Comparison of ENCODE assay signal across 8 cellular contexts in genomic region chr17:4986951-4987766, GRCh38. TPM values are rescaled to one million over a fixed set of nuclear protein-coding genes. Genes with fewer than 3 reads are reported as not detected.
A peak's percentile ranks its signal among the peaks of the same experiment; 100 is the strongest.
DNase-seq lines count a peak whose midpoint lies in the region; ATAC-seq and TF ChIP-seq lines count a peak whose summit lies in the region.

Gene CAMTA2, minus strand, starts transcription at chr17:4987675. Its CDS starts 1,453 bp downstream, at chr17:4986222.

- CTCF ChIA-PET in HEK293 (lab: Yijun Ruan, JAX): interaction anchor here (0.6 to 3.3 kb wide), 27 partner anchors 9 to 353 kb away, joined by 3 to 21 read pairs (median 4); partner anchors contain the start of genes INCA1, KIF1C and SPAG7
- CTCF ChIA-PET in T-cell (lab: Charles Lee): interaction anchor here in 1 of 2 donors (0.8 to 1.6 kb wide), 4 partner anchors 10 to 74 kb away, joined by 3 to 7 read pairs (median 6); partner anchors contain the start of genes INCA1, KIF1C, RNF167 and SLC25A11

- TF ChIP-seq CTCF in HEK293 (tag by site-specific recombination; IDR thresholded peaks at IDR 0.05) (peak; percentile 99), heart left ventricle (IDR thresholded peaks at IDR 0.05) (peak; percentile 63 to 94 (median 80))

- H3K4me3 ChIP-seq in HEK293 (ENCODE audit: low read depth, low read length) (peak within 1 kb of the TSS; percentile 78), adipocyte (ENCODE audit: low read length) (peak within 1 kb of the TSS; percentile 89), heart left ventricle (peak within 1 kb of the TSS; percentile 49 to 95 (median 76))

- 0 to 1% (median 1%) methylated on average over 41 to 78 of the region's 78 CpGs for WGBS in heart left ventricle, 4 donors

- H3K36me3 ChIP-seq in HEK293 (ENCODE audit: control insufficient read depth in 2 of 2, insufficient read depth in 1 of 2, low read length in 2 of 2) (peaks cover 13 to 16% of the 10 kb centered on the region in 2 experiments; a peak in 2 of 3 replicates), adipocyte (ENCODE audit: control insufficient read depth, insufficient read depth, low read length, severe bottlenecking) (peaks cover 4% of the 10 kb centered on the region), heart left ventricle (peaks cover 0 to 36% (median 24%) of the 10 kb centered on the region in 9 donors)

- no peaks in the 10 kb centered on the region for H3K9me3 ChIP-seq in HEK293 (ENCODE audit: control insufficient read depth, insufficient read depth, low read depth, low read length)
- no peaks in the 10 kb centered on the region for H3K9me3 ChIP-seq in adipocyte (ENCODE audit: control insufficient read depth, low read length)
- no peaks in the 10 kb centered on the region for H3K9me3 ChIP-seq in heart left ventricle

- peaks cover 11% of the 10 kb centered on the region for H3K36me3 Mint-ChIP-seq in T-cell

- H3K4me3 Mint-ChIP-seq in T-cell: peak within 1 kb of the TSS; percentile 88 to 92 (median 91)

- H3K4me1 ChIP-seq in HEK293 (ENCODE audit: control insufficient read depth, insufficient read depth, low read length) (peaks cover 11% of the 10 kb centered on the region), adipocyte (ENCODE audit: control insufficient read depth, insufficient read depth, low read length) (peaks cover 24% of the 10 kb centered on the region), heart left ventricle (peaks cover 0 to 32% (median 23%) of the 10 kb centered on the region in 12 donors)

- H3K9me3 Mint-ChIP-seq in T-cell: no peaks in the 10 kb centered on the region

- H3K4me1 Mint-ChIP-seq in T-cell: peaks cover 37 to 44% (median 40%) of the 10 kb centered on the region in 3 donors

- H3K27me3 ChIP-seq in adipocyte (replicated peaks; ENCODE audit: control insufficient read depth, insufficient read depth, low read length) (no peaks in the 10 kb centered on the region), heart left ventricle (no peaks in the 10 kb centered on the region)

- DNase-seq in GF-D8 (lab: John Stamatoyannopoulos, UW) (peak; percentile 30), NCI-H1048 (lab: John Stamatoyannopoulos, UW) (peak; percentile 44), T-cell (peak; percentile 69 to 91 (median 80)), adipocyte (ENCODE audit: low read depth) (peak; percentile 90), heart left ventricle (peak; percentile 93 to 95 (median 94)), posterior vena cava (ENCODE audit: low spot score) (peak; percentile 97), ureter (ENCODE audit: low spot score) (peak; percentile 93)

- peak within 1 kb of the TSS; percentile 95 for H3K9ac ChIP-seq in adipocyte (ENCODE audit: low read length)

- intact Hi-C loops in heart left ventricle (cut with DNase I) (loop anchor here (1.0 to 10.0 kb wide), 11 partner anchors 18 to 250 kb away; partner anchors contain the start of genes GP1BA (in 2 of the 10), CXCL16 (in 1 of the 10), PFN1 (in 1 of the 10) and SPAG7 (in 1 of the 10)), posterior vena cava (cut with DNase I) (no loop called here)

- H3K27ac Mint-ChIP-seq in T-cell: peak within 1 kb of the TSS; percentile 89 to 96

- POLR2A ChIA-PET in HEK293 (lab: Yijun Ruan, JAX) (interaction anchor here (0.8 to 2.3 kb wide), 10 partner anchors 9 to 191 kb away, joined by 3 to 40 read pairs (median 5); partner anchors contain the start of genes INCA1, KIF1C, PFN1 and PSMB6), T-cell (lab: Charles Lee) (interaction anchor here in 1 of 2 donors (2.0 kb wide), 1 partner anchor 20 kb away, joined by 7 read pairs; the partner anchor contains the start of gene SPAG7)

- TF ChIP-seq POLR2A in heart left ventricle (IDR thresholded peaks at IDR 0.05): peak in 1 of 2 donors; percentile 90

- peak within 1 kb of the TSS; percentile 92 for H3K27ac ChIP-seq in HEK293 (ENCODE audit: extremely low read depth, low read depth, low read length)
- peak within 1 kb of the TSS; percentile 77 to 97 (median 93) for H3K27ac ChIP-seq in heart left ventricle

- ATAC-seq in T-cell (replicated peaks in 1 of 4) (peak; percentile 91 to 93 (median 93)), heart left ventricle (peak; percentile 91 to 97 (median 97))

- H3K27me3 Mint-ChIP-seq in T-cell: no peaks in the 10 kb centered on the region

TF ChIP-seq in HEK293, 187 proteins besides CTCF, POLR2A, EP300 and RAD21 (continues in another document):
- TF ChIP-seq ZNF830 (tag by site-specific recombination; IDR thresholded peaks at IDR 0.05; ENCODE audit: low read depth) (no peak), ZNF169 (tag by site-specific recombination; IDR thresholded peaks at IDR 0.05) (no peak), ZBTB20 (tag by site-specific recombination; IDR thresholded peaks at IDR 0.05) (peak; percentile 91), ZNF416 (tag by site-specific recombination; IDR thresholded peaks at IDR 0.05) (no peak), YY1 (tag by site-specific recombination; IDR thresholded peaks at IDR 0.05) (peak; percentile 88), ZNF501 (tag by site-specific recombination; IDR thresholded peaks at IDR 0.05) (peak; percentile 93), KLF9 (tag by site-specific recombination; IDR thresholded peaks at IDR 0.05; ENCODE audit: low read depth) (peak; percentile 65; the same call in 1 of the 2 replicates), ZNF148 (tag by site-specific recombination; IDR thresholded peaks at IDR 0.05; ENCODE audit: borderline replicate concordance) (0 out of 2 replicates have a peak, but pooled peaks have one; percentile 43), ZIC2 (tag by site-specific recombination; IDR thresholded peaks at IDR 0.05) (peak; percentile 88), ZNF561 (tag by site-specific recombination; IDR thresholded peaks at IDR 0.05; ENCODE audit: borderline replicate concordance) (peak; percentile 94; the same call in 1 of the 2 replicates), MEIS1 (CRISPR knock-in tag; IDR thresholded peaks at IDR 0.05; ENCODE audit: borderline replicate concordance) (no peak), SCRT2 (tag by site-specific recombination; IDR thresholded peaks at IDR 0.05) (no peak), ZBTB49 (tag by site-specific recombination; IDR thresholded peaks at IDR 0.05; ENCODE audit: low read depth) (no peak), KLF16 (tag by site-specific recombination; IDR thresholded peaks at IDR 0.05) (peak; percentile 85; the same call in 1 of the 2 replicates)
- TF ChIP-seq, protein P1, sequence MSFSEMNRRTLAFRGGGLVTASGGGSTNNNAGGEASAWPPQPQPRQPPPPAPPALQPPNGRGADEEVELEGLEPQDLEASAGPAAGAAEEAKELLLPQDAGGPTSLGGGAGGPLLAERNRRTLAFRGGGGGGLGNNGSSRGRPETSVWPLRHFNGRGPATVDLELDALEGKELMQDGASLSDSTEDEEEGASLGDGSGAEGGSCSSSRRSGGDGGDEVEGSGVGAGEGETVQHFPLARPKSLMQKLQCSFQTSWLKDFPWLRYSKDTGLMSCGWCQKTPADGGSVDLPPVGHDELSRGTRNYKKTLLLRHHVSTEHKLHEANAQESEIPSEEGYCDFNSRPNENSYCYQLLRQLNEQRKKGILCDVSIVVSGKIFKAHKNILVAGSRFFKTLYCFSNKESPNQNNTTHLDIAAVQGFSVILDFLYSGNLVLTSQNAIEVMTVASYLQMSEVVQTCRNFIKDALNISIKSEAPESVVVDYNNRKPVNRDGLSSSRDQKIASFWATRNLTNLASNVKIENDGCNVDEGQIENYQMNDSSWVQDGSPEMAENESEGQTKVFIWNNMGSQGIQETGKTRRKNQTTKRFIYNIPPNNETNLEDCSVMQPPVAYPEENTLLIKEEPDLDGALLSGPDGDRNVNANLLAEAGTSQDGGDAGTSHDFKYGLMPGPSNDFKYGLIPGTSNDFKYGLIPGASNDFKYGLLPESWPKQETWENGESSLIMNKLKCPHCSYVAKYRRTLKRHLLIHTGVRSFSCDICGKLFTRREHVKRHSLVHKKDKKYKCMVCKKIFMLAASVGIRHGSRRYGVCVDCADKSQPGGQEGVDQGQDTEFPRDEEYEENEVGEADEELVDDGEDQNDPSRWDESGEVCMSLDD (tag by site-specific recombination; IDR thresholded peaks at IDR 0.05): peak; percentile 93

RNA-seq across cellular contexts. Expression of gene CAMTA2, which starts in this region (rescaled TPM):
- total RNA-seq in T-cell (10 to 100 TPM; 59.8 to 82.8 (median 72.0) TPM), heart left ventricle (100 to 1,000 TPM in 1 of 9 donors, 10 to 100 TPM in 8; 25.2 to 108 (median 32.4) TPM), posterior vena cava (10 to 100 TPM; 52.0 to 72.2 TPM), ureter (86.0 TPM)
- polyA plus RNA-seq in heart left ventricle: 10 to 100 TPM; 41.7 to 59.4 TPM

Comparison
In these comparisons a context has a peak if more than half of its experiments do, and no peak if none do; other contexts are left out.
1. Peak in every context shown above with its lines: DNase-seq, ATAC-seq, H3K4me3 ChIP-seq and H3K27ac ChIP-seq.
2. DNase-seq: peak in every context shown above with its lines; median percentile 97 in posterior vena cava; 94 in heart left ventricle; 93 in ureter; 90 in adipocyte; 80 in T-cell; 44 in NCI-H1048; 30 in GF-D8.
3. intact Hi-C loops: an anchor here in heart left ventricle (1.0 to 10.0 kb wide); none called in posterior vena cava.